1 cellular context compared by ENCODE assay signal in the genomic region with DNA sequence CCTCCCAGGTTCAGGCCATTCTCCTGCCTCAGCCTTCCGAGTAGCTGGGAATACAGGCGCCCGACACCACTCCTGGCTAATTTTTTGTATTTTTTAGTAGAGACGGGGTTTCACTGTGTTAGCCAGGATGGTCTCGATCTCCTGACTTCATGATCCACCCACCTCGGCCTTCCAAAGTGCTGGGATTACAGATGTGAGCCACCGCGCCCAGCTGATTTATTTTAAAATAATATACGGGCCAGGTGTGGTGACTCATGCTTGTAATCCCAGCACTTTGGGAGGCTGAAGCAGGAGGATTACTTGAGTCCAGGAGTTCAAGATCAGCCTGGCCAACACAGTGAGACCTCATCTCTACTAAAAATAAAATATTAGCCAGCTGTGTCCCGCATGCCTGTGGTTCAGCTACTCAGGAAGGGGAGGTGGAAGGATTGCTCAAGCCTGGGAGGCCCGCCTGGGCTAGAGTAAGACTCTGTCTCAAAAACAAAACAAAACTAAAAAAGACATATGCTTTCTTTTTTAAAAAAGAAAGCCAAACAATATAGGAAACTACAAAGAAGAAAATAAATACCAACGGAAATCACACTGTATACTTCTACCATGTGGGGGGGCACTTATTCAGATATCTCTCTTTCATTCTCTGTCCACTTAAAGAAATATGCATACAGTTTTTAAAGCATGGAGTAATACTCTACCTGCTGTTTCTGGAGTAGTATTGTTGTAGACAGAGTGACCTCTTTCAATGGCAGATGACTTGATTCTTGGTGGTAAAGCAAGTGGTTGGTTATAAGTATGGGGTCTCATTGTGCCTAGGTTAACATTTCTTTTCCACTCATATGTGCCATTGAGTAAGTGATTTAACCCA.
A peak's percentile ranks its signal among the peaks of the same experiment; 100 is the strongest.
TF ChIP-seq lines count a peak whose summit lies in the region.

No MANE protein-coding gene starts in this region.

TF ChIP-seq in HepG2, 621 proteins besides CTCF, POLR2A, EP300 and RAD21 (continued from another document and continues in another):
- TF ChIP-seq, protein P1, sequence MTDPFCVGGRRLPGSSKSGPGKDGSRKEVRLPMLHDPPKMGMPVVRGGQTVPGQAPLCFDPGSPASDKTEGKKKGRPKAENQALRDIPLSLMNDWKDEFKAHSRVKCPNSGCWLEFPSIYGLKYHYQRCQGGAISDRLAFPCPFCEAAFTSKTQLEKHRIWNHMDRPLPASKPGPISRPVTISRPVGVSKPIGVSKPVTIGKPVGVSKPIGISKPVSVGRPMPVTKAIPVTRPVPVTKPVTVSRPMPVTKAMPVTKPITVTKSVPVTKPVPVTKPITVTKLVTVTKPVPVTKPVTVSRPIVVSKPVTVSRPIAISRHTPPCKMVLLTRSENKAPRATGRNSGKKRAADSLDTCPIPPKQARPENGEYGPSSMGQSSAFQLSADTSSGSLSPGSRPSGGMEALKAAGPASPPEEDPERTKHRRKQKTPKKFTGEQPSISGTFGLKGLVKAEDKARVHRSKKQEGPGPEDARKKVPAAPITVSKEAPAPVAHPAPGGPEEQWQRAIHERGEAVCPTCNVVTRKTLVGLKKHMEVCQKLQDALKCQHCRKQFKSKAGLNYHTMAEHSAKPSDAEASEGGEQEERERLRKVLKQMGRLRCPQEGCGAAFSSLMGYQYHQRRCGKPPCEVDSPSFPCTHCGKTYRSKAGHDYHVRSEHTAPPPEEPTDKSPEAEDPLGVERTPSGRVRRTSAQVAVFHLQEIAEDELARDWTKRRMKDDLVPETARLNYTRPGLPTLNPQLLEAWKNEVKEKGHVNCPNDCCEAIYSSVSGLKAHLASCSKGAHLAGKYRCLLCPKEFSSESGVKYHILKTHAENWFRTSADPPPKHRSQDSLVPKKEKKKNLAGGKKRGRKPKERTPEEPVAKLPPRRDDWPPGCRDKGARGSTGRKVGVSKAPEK (CRISPR knock-in tag; IDR thresholded peaks at IDR 0.05; ENCODE audit: borderline replicate concordance), result no peak; the same call in 1 of the 2 replicates
- TF ChIP-seq KDM3A (CRISPR knock-in tag; IDR thresholded peaks at IDR 0.05; ENCODE audit: low read depth), result no peak; the same call in 1 of the 2 replicates
- TF ChIP-seq RFXANK (CRISPR knock-in tag; IDR thresholded peaks at IDR 0.05), result no peak
- no peak for TF ChIP-seq SMARCE1 (IDR thresholded peaks at IDR 0.05; ENCODE audit: borderline replicate concordance)
- TF ChIP-seq ZNF232 (CRISPR knock-in tag; IDR thresholded peaks at IDR 0.05; ENCODE audit: borderline replicate concordance), result peak; percentile 43; the same call in 1 of the 2 replicates
- no peak for TF ChIP-seq JDP2 (CRISPR knock-in tag; IDR thresholded peaks at IDR 0.05; ENCODE audit: borderline replicate concordance)
- TF ChIP-seq ZFP36L1 (CRISPR knock-in tag; IDR thresholded peaks at IDR 0.05), result no peak
- TF ChIP-seq CHD4 (IDR thresholded peaks at IDR 0.05; ENCODE audit: borderline replicate concordance, low read length), result no peak
- no peak for TF ChIP-seq ZNF607 (CRISPR knock-in tag; IDR thresholded peaks at IDR 0.05; ENCODE audit: borderline replicate concordance)
- TF ChIP-seq, protein P2, sequence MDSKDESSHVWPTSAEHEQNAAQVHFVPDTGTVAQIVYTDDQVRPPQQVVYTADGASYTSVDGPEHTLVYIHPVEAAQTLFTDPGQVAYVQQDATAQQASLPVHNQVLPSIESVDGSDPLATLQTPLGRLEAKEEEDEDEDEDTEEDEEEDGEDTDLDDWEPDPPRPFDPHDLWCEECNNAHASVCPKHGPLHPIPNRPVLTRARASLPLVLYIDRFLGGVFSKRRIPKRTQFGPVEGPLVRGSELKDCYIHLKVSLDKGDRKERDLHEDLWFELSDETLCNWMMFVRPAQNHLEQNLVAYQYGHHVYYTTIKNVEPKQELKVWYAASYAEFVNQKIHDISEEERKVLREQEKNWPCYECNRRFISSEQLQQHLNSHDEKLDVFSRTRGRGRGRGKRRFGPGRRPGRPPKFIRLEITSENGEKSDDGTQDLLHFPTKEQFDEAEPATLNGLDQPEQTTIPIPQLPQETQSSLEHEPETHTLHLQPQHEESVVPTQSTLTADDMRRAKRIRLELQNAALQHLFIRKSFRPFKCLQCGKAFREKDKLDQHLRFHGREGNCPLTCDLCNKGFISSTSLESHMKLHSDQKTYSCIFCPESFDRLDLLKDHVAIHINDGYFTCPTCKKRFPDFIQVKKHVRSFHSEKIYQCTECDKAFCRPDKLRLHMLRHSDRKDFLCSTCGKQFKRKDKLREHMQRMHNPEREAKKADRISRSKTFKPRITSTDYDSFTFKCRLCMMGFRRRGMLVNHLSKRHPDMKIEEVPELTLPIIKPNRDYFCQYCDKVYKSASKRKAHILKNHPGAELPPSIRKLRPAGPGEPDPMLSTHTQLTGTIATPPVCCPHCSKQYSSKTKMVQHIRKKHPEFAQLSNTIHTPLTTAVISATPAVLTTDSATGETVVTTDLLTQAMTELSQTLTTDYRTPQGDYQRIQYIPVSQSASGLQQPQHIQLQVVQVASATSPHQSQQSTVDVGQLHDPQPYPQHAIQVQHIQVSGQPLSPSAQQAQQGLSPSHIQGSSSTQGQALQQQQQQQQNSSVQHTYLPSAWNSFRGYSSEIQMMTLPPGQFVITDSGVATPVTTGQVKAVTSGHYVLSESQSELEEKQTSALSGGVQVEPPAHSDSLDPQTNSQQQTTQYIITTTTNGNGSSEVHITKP (CRISPR knock-in tag; IDR thresholded peaks at IDR 0.05; ENCODE audit: low read depth), result peak; percentile 83
- TF ChIP-seq ZNF790 (CRISPR knock-in tag; IDR thresholded peaks at IDR 0.05; ENCODE audit: borderline replicate concordance), result no peak
- TF ChIP-seq PHF20 (CRISPR knock-in tag; IDR thresholded peaks at IDR 0.05), result no peak
- TF ChIP-seq HOXA3 (CRISPR knock-in tag; IDR thresholded peaks at IDR 0.05), result peak; percentile 53; the same call in 1 of the 2 replicates
- TF ChIP-seq ZNF556 (CRISPR knock-in tag; IDR thresholded peaks at IDR 0.05; ENCODE audit: borderline replicate concordance), result no peak
- TF ChIP-seq FOXK2 (IDR thresholded peaks at IDR 0.05), result no peak
- no peak; the same call in 1 of the 2 replicates for TF ChIP-seq NR2F6 (IDR thresholded peaks at IDR 0.05)
- peak; percentile 47; the same call in 1 of the 2 replicates for TF ChIP-seq NR2F6 (CRISPR knock-in tag; IDR thresholded peaks at IDR 0.05)
- no peak for TF ChIP-seq ZNF660 (CRISPR knock-in tag; IDR thresholded peaks at IDR 0.05; ENCODE audit: borderline replicate concordance, low read depth)
- TF ChIP-seq, protein P3, sequence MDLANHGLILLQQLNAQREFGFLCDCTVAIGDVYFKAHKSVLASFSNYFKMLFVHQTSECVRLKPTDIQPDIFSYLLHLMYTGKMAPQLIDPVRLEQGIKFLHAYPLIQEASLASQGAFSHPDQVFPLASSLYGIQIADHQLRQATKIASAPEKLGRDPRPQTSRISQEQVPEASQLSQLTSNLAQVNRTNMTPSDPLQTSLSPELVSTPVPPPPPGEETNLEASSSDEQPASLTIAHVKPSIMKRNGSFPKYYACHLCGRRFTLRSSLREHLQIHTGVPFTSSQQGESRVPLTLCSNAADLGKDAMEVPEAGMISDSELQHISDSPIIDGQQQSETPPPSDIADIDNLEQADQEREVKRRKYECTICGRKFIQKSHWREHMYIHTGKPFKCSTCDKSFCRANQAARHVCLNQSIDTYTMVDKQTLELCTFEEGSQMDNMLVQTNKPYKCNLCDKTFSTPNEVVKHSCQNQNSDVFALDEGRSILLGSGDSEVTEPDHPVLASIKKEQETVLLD (CRISPR knock-in tag; IDR thresholded peaks at IDR 0.05; ENCODE audit: low read depth), result no peak
- 0 out of 2 replicates have a peak, but pooled peaks have one; percentile 32 for TF ChIP-seq MED13 (CRISPR knock-in tag; IDR thresholded peaks at IDR 0.05)
- TF ChIP-seq, protein P4, sequence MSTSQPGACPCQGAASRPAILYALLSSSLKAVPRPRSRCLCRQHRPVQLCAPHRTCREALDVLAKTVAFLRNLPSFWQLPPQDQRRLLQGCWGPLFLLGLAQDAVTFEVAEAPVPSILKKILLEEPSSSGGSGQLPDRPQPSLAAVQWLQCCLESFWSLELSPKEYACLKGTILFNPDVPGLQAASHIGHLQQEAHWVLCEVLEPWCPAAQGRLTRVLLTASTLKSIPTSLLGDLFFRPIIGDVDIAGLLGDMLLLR (CRISPR knock-in tag; IDR thresholded peaks at IDR 0.05), result no peak
- no peak for TF ChIP-seq HNRNPH1 (optimal IDR thresholded peaks at IDR 0.05; ENCODE audit: low read depth, low read length)
- peak; percentile 75 for TF ChIP-seq POGZ (CRISPR knock-in tag; IDR thresholded peaks at IDR 0.05)
- no peak for TF ChIP-seq ZNF468 (CRISPR knock-in tag; IDR thresholded peaks at IDR 0.05)
- no peak for TF ChIP-seq ISX (CRISPR knock-in tag; conservative IDR thresholded peaks at IDR 0.05)
- no peak for TF ChIP-seq GLI4 (CRISPR knock-in tag; IDR thresholded peaks at IDR 0.05; ENCODE audit: borderline replicate concordance)
- TF ChIP-seq PITX1 (CRISPR knock-in tag; IDR thresholded peaks at IDR 0.05), result peak; percentile 78
- no peak for TF ChIP-seq SMAD1 (CRISPR knock-in tag; IDR thresholded peaks at IDR 0.05; ENCODE audit: borderline replicate concordance, low read depth)
- no peak for TF ChIP-seq NR2C2 (CRISPR knock-in tag; IDR thresholded peaks at IDR 0.05; ENCODE audit: borderline replicate concordance)
- no peak for TF ChIP-seq ZNF343 (CRISPR knock-in tag; IDR thresholded peaks at IDR 0.05)
- TF ChIP-seq MEIS1 (CRISPR knock-in tag; IDR thresholded peaks at IDR 0.05; ENCODE audit: borderline replicate concordance), result no peak
- TF ChIP-seq ZSCAN12 (CRISPR knock-in tag; IDR thresholded peaks at IDR 0.05), result peak; percentile 89
- TF ChIP-seq SALL2 (CRISPR knock-in tag; IDR thresholded peaks at IDR 0.05), result no peak
- 0 out of 2 replicates have a peak, but pooled peaks have one; percentile 23 for TF ChIP-seq ZNF563 (CRISPR knock-in tag; IDR thresholded peaks at IDR 0.05)
- TF ChIP-seq KDM4B (CRISPR knock-in tag; IDR thresholded peaks at IDR 0.05), result no peak
- TF ChIP-seq, protein P5, sequence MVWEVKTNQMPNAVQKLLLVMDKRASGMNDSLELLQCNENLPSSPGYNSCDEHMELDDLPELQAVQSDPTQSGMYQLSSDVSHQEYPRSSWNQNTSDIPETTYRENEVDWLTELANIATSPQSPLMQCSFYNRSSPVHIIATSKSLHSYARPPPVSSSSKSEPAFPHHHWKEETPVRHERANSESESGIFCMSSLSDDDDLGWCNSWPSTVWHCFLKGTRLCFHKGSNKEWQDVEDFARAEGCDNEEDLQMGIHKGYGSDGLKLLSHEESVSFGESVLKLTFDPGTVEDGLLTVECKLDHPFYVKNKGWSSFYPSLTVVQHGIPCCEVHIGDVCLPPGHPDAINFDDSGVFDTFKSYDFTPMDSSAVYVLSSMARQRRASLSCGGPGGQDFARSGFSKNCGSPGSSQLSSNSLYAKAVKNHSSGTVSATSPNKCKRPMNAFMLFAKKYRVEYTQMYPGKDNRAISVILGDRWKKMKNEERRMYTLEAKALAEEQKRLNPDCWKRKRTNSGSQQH (CRISPR knock-in tag; IDR thresholded peaks at IDR 0.05; ENCODE audit: low read depth), result no peak
- no peak for TF ChIP-seq ZNF761 (CRISPR knock-in tag; conservative IDR thresholded peaks at IDR 0.05)
- no peak for TF ChIP-seq ZFP1 (CRISPR knock-in tag; IDR thresholded peaks at IDR 0.05)
- TF ChIP-seq, protein P6, sequence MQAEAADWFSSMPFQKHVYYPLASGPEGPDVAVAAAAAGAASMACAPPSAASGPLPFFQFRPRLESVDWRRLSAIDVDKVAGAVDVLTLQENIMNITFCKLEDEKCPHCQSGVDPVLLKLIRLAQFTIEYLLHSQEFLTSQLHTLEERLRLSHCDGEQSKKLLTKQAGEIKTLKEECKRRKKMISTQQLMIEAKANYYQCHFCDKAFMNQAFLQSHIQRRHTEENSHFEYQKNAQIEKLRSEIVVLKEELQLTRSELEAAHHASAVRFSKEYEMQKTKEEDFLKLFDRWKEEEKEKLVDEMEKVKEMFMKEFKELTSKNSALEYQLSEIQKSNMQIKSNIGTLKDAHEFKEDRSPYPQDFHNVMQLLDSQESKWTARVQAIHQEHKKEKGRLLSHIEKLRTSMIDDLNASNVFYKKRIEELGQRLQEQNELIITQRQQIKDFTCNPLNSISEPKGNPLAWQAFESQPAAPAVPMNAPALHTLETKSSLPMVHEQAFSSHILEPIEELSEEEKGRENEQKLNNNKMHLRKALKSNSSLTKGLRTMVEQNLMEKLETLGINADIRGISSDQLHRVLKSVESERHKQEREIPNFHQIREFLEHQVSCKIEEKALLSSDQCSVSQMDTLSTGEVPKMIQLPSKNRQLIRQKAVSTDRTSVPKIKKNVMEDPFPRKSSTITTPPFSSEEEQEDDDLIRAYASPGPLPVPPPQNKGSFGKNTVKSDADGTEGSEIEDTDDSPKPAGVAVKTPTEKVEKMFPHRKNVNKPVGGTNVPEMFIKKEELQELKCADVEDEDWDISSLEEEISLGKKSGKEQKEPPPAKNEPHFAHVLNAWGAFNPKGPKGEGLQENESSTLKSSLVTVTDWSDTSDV (CRISPR knock-in tag; IDR thresholded peaks at IDR 0.05), result no peak
- no peak for TF ChIP-seq KLF6 (CRISPR knock-in tag; IDR thresholded peaks at IDR 0.05)
- TF ChIP-seq, protein P7, sequence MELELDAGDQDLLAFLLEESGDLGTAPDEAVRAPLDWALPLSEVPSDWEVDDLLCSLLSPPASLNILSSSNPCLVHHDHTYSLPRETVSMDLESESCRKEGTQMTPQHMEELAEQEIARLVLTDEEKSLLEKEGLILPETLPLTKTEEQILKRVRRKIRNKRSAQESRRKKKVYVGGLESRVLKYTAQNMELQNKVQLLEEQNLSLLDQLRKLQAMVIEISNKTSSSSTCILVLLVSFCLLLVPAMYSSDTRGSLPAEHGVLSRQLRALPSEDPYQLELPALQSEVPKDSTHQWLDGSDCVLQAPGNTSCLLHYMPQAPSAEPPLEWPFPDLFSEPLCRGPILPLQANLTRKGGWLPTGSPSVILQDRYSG (CRISPR knock-in tag; IDR thresholded peaks at IDR 0.05), result no peak
- TF ChIP-seq DPF2 (CRISPR knock-in tag; IDR thresholded peaks at IDR 0.05; ENCODE audit: borderline replicate concordance, low read depth), result no peak
- TF ChIP-seq XBP1 (CRISPR knock-in tag; IDR thresholded peaks at IDR 0.05), result no peak
- no peak for TF ChIP-seq ZNF124 (CRISPR knock-in tag; IDR thresholded peaks at IDR 0.05)
- TF ChIP-seq FOXA1 (IDR thresholded peaks at IDR 0.05), result no peak
- peak; percentile 11; the same call in 1 of the 2 replicates for TF ChIP-seq FOXA1 (CRISPR knock-in tag; IDR thresholded peaks at IDR 0.05)
- TF ChIP-seq ZNF136 (CRISPR knock-in tag; IDR thresholded peaks at IDR 0.05; ENCODE audit: low read depth), result no peak
